In genomic region chr22:40732996-40733292, GRCh38 we compare ENCODE assay signal across 11 cellular contexts. TPM values are rescaled to one million over a fixed set of nuclear protein-coding genes. Genes with fewer than 3 reads are reported as not detected.
DNase-seq lines count a peak whose midpoint lies in the region; ATAC-seq and TF ChIP-seq lines count a peak whose summit lies in the region.
"Had no signal": no experiment of that assay in that cellular context is flagged by ENCODE, and none has a peak within 500 bp of the region (broad histone marks: within the 10 kb centered on the region; RNA-seq: fewer than 3 reads in every experiment).

No MANE protein-coding gene starts in this region.

- CTCF ChIA-PET in mammary epithelial cell (lab: Charles Lee; ENCODE audit: low non-redundant PET), result interaction anchor here (0.6 to 0.7 kb wide), 2 partner anchors 21 to 22 kb away, joined by 3 to 7 read pairs; no protein-coding TSS in a partner anchor

- in situ Hi-C loops in mammary epithelial cell (cut with MboI; ENCODE audit: low sequenced_read_pairs in 2 of 2), result no loop called here

- H3K9me3 ChIP-seq in BLaER1 (no peaks in the 10 kb centered on the region), Loucy (ENCODE audit: insufficient read depth, low read depth, low read length) (no peaks in the 10 kb centered on the region), mammary epithelial cell (replicated peaks; ENCODE audit: insufficient read depth, low read length) (no peaks in the 10 kb centered on the region)
- H3K9me3 ChIP-seq: pancreas had no signal

- peak overlapping the region; percentile 70 for H2AFZ ChIP-seq in Loucy (ENCODE audit: low read length)
- peak overlapping the region; percentile 72 for H2AFZ ChIP-seq in mammary epithelial cell (ENCODE audit: low read depth, low read length)

- DNase-seq in mammary epithelial cell, result no peak
- DNase-seq in nephron progenitor cell, result no peak
- no peak for DNase-seq in CD14-positive monocyte (ENCODE audit: low spot score)
- DNase-seq in activated naive CD4-positive, alpha-beta T cell treated with Interleukin-2 at 50 U/mL for 16 hours, result no peak
- DNase-seq in GM20000 (ENCODE audit: low spot score), result no peak

- peaks cover 2% of the 10 kb centered on the region; the same call in 1 of the 2 replicates for H3F3A ChIP-seq in Loucy (ENCODE audit: low read depth)

- H3K36me3 Mint-ChIP-seq in nephron progenitor cell (ENCODE audit: low read depth) (no peaks in the 10 kb centered on the region), CD14-positive monocyte (no peaks in the 10 kb centered on the region)

- H3K4me1 ChIP-seq in BLaER1, result peaks cover 86% of the 10 kb centered on the region
- peaks cover 50% of the 10 kb centered on the region for H3K4me1 ChIP-seq in Loucy (ENCODE audit: insufficient read depth, low read length, poor library complexity, severe bottlenecking)
- H3K4me1 ChIP-seq in mammary epithelial cell (ENCODE audit: insufficient read depth, low read length), result peaks cover 21% of the 10 kb centered on the region

- 25% methylated on average over 2 of the region's 2 CpGs for WGBS in mammary epithelial cell (ENCODE audit: low coverage, missing lambda C conversion rate)

- peaks cover 4% of the 10 kb centered on the region for H3K9me3 Mint-ChIP-seq in nephron progenitor cell
- peaks cover 0 to 1% (median 0%) of the 10 kb centered on the region in 7 donors for H3K9me3 Mint-ChIP-seq in CD14-positive monocyte
- H3K9me3 Mint-ChIP-seq: activated naive CD4-positive, alpha-beta T cell treated with anti-CD3 and anti-CD28 coated beads for 36 hours had no signal

- H3K79me2 ChIP-seq in Loucy (ENCODE audit: insufficient read depth, low read length) (no peaks in the 10 kb centered on the region), mammary epithelial cell (ENCODE audit: insufficient read depth, low read length) (no peaks in the 10 kb centered on the region)

- H3K4me2 ChIP-seq in BLaER1 (peak overlapping the region; percentile 95), Loucy (ENCODE audit: low read depth, low read length, poor library complexity, severe bottlenecking) (peak overlapping the region; percentile 66), mammary epithelial cell (ENCODE audit: insufficient read depth, low read depth, low read length) (peak overlapping the region; percentile 64)

- no TSS peak for BruUV-seq in mammary epithelial cell (replicated peaks; lab: Mats Ljungman, UMichigan)

- H3K4me3 Mint-ChIP-seq in nephron progenitor cell (no peak overlapping the region), CD14-positive monocyte (no peak overlapping the region)

- H3K27ac Mint-ChIP-seq in nephron progenitor cell (peak overlapping the region; percentile 91), CD14-positive monocyte (no peak overlapping the region)
- H3K27ac Mint-ChIP-seq: activated naive CD4-positive, alpha-beta T cell treated with anti-CD3 and anti-CD28 coated beads for 36 hours had no signal

- intact Hi-C loops in mammary epithelial cell (cut with micrococcal nuclease) (no loop called here), CD14-positive monocyte (cut with micrococcal nuclease) (no loop called here)

- H3K36me3 ChIP-seq in BLaER1, result no peaks in the 10 kb centered on the region
- H3K36me3 ChIP-seq in Loucy (ENCODE audit: insufficient read depth, low read length), result no peaks in the 10 kb centered on the region
- no peaks in the 10 kb centered on the region for H3K36me3 ChIP-seq in mammary epithelial cell (ENCODE audit: insufficient read depth, low read length)
- H3K36me3 ChIP-seq: pancreas had no signal

- no peak for ATAC-seq in HG02588 (IDR thresholded peaks at IDR 0.05; ENCODE audit: unreplicated experiment)

- H3K9me2 ChIP-seq in Loucy (replicated peaks; ENCODE audit: low read depth, low read length), result no peaks in the 10 kb centered on the region

- dilution Hi-C loops in mammary epithelial cell (cut with HindIII; ENCODE audit: low sequenced_read_pairs), result no loop called here

- TF ChIP-seq CTCF in Loucy (conservative IDR thresholded peaks at IDR 0.05; ENCODE audit: low read length) (no peak), mammary epithelial cell (conservative IDR thresholded peaks at IDR 0.05 in 1 of 2, IDR thresholded peaks at IDR 0.05 in 1 of 2; ENCODE audit: extremely low read depth in 1 of 2, insufficient read depth in 1 of 2, low read depth in 1 of 2, low read length in 2 of 2) (no peak), nephron progenitor cell (IDR thresholded peaks at IDR 0.05) (no peak), CD14-positive monocyte (IDR thresholded peaks at IDR 0.05) (no peak), GM20000 (IDR thresholded peaks at IDR 0.05; ENCODE audit: extremely low read depth, missing control alignments) (no peak)

- H3K9ac ChIP-seq in BLaER1 (peak overlapping the region; percentile 77), Loucy (ENCODE audit: low read depth, low read length, poor library complexity, severe bottlenecking) (peak overlapping the region; percentile 65), mammary epithelial cell (ENCODE audit: insufficient read depth, low read length) (no peak overlapping the region)

- H3K27me3 ChIP-seq in BLaER1, result no peaks in the 10 kb centered on the region
- no peaks in the 10 kb centered on the region for H3K27me3 ChIP-seq in Loucy (ENCODE audit: insufficient read depth, low read length, poor library complexity, severe bottlenecking)
- H3K27me3 ChIP-seq in mammary epithelial cell (ENCODE audit: insufficient read depth, low read length), result no peaks in the 10 kb centered on the region
- H3K27me3 ChIP-seq: pancreas had no signal

- H4K20me1 ChIP-seq in BLaER1 (no peaks in the 10 kb centered on the region), Loucy (ENCODE audit: insufficient read depth, low read length, poor library complexity, severe bottlenecking) (no peaks in the 10 kb centered on the region), mammary epithelial cell (ENCODE audit: insufficient read depth, low read length) (no peaks in the 10 kb centered on the region)

- H3K4me1 Mint-ChIP-seq in nephron progenitor cell, result peaks cover 51% of the 10 kb centered on the region
- H3K4me1 Mint-ChIP-seq in CD14-positive monocyte, result peaks cover 8% of the 10 kb centered on the region

- H3K4me3 ChIP-seq in BLaER1 (peak overlapping the region; percentile 56; the same call in 1 of the 2 replicates), Loucy (ENCODE audit: low read length, poor library complexity, severe bottlenecking) (no peak overlapping the region), mammary epithelial cell (replicated peaks in 1 of 3; ENCODE audit: insufficient read depth in 1 of 3, low read depth in 2 of 3, low read length in 3 of 3) (no peak overlapping the region)
- H3K4me3 ChIP-seq: pancreas had no signal

- H3K27me3 Mint-ChIP-seq in nephron progenitor cell (ENCODE audit: low read depth, poor library complexity) (peaks cover 7% of the 10 kb centered on the region), CD14-positive monocyte (ENCODE audit: low read depth in 3 of 3) (peaks cover 3% of the 10 kb centered on the region in 3 donors)

- H3K27ac ChIP-seq in BLaER1 (peak overlapping the region; percentile 83), mammary epithelial cell (ENCODE audit: insufficient read depth, low read depth, low read length) (peak overlapping the region; percentile 55)
- H3K27ac ChIP-seq: pancreas had no signal

RNA-seq across cellular contexts. Expression of gene MCHR1, which starts 53.7 kb away (rescaled TPM):
- total RNA-seq in mammary epithelial cell, result under 1 TPM; 0.14 to 0.50 TPM
- polyA plus RNA-seq in mammary epithelial cell, result 0.10 TPM
- polyA minus RNA-seq in mammary epithelial cell, result not detected
- under 1 TPM in 1 of 2 donors, not detected in 1; 0.05 TPM for polyA plus RNA-seq in CD14-positive monocyte
- total RNA-seq: activated naive CD4-positive, alpha-beta T cell treated with anti-CD3 and anti-CD28 coated beads for 36 hours; T-helper 1 cell treated with Interleukin-12 subunit alpha and Interleukin-12 subunit beta and Interleukin-4 antibody, amounts not matched to agents 30 ng/mL and 1 ng/mL, for 36 hours had no signal
